1 cellular context compared by ENCODE assay signal in the genomic region with DNA sequence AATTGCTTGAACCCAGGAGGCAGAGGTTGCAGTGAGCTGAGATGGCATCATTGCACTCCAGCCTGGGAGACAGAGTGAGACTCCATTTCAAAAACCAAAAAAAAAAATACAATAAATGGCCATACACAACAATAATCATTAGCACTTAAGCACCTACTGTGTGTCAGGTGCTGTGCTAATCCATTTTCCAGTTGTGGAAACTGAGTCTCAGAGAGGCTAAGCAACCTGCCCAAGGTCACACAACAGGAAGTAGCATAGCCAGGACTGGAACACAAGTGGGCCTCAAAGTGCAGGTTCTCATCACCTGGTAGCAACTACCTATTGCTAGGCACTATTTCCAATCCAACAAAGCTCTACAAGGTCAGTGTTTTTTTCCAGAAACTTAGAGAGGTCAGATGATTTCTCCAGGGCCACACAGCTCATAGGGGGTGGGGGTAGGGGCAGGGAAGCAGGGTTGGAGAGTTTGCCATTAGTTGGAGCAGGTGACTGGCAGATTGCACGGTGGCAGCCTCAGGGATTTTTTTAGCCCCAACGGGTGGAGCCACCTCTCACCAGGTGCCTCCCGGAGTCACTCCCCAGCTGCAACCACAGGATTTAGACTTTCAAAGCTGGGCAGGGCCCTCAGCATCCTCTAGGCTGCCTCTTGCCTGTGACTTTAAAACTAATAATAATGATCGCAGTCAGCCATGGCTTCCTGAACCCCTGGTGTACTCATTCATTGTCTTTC.
TF ChIP-seq lines count a peak whose summit lies in the region.

No MANE protein-coding gene starts in this region.

TF ChIP-seq in GM12878, 131 proteins besides CTCF, POLR2A, EP300 and RAD21 (continued from another document):
- TF ChIP-seq, protein P1, sequence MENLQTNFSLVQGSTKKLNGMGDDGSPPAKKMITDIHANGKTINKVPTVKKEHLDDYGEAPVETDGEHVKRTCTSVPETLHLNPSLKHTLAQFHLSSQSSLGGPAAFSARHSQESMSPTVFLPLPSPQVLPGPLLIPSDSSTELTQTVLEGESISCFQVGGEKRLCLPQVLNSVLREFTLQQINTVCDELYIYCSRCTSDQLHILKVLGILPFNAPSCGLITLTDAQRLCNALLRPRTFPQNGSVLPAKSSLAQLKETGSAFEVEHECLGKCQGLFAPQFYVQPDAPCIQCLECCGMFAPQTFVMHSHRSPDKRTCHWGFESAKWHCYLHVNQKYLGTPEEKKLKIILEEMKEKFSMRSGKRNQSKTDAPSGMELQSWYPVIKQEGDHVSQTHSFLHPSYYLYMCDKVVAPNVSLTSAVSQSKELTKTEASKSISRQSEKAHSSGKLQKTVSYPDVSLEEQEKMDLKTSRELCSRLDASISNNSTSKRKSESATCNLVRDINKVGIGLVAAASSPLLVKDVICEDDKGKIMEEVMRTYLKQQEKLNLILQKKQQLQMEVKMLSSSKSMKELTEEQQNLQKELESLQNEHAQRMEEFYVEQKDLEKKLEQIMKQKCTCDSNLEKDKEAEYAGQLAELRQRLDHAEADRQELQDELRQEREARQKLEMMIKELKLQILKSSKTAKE (IDR thresholded peaks at IDR 0.05; ENCODE audit: low read depth, poor library complexity, severe bottlenecking), result no peak
- TF ChIP-seq RUNX3 (IDR thresholded peaks at IDR 0.05; ENCODE audit: low read length) (peak; percentile 42; the same call in 1 of the 2 replicates), CREB1 (IDR thresholded peaks at IDR 0.05; ENCODE audit: low read depth) (0 out of 2 replicates have a peak, but pooled peaks have one; percentile 6), TCF3 (IDR thresholded peaks at IDR 0.05; ENCODE audit: borderline replicate concordance, insufficient read depth, low read depth, low read length) (peak; percentile 79), TARDBP (IDR thresholded peaks at IDR 0.05; ENCODE audit: borderline replicate concordance) (no peak)
- TF ChIP-seq, protein P2, sequence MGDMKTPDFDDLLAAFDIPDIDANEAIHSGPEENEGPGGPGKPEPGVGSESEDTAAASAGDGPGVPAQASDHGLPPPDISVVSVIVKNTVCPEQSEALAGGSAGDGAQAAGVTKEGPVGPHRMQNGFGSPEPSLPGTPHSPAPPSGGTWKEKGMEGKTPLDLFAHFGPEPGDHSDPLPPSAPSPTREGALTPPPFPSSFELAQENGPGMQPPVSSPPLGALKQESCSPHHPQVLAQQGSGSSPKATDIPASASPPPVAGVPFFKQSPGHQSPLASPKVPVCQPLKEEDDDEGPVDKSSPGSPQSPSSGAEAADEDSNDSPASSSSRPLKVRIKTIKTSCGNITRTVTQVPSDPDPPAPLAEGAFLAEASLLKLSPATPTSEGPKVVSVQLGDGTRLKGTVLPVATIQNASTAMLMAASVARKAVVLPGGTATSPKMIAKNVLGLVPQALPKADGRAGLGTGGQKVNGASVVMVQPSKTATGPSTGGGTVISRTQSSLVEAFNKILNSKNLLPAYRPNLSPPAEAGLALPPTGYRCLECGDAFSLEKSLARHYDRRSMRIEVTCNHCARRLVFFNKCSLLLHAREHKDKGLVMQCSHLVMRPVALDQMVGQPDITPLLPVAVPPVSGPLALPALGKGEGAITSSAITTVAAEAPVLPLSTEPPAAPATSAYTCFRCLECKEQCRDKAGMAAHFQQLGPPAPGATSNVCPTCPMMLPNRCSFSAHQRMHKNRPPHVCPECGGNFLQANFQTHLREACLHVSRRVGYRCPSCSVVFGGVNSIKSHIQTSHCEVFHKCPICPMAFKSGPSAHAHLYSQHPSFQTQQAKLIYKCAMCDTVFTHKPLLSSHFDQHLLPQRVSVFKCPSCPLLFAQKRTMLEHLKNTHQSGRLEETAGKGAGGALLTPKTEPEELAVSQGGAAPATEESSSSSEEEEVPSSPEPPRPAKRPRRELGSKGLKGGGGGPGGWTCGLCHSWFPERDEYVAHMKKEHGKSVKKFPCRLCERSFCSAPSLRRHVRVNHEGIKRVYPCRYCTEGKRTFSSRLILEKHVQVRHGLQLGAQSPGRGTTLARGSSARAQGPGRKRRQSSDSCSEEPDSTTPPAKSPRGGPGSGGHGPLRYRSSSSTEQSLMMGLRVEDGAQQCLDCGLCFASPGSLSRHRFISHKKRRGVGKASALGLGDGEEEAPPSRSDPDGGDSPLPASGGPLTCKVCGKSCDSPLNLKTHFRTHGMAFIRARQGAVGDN (IDR thresholded peaks at IDR 0.05), result no peak
- TF ChIP-seq, protein P3, sequence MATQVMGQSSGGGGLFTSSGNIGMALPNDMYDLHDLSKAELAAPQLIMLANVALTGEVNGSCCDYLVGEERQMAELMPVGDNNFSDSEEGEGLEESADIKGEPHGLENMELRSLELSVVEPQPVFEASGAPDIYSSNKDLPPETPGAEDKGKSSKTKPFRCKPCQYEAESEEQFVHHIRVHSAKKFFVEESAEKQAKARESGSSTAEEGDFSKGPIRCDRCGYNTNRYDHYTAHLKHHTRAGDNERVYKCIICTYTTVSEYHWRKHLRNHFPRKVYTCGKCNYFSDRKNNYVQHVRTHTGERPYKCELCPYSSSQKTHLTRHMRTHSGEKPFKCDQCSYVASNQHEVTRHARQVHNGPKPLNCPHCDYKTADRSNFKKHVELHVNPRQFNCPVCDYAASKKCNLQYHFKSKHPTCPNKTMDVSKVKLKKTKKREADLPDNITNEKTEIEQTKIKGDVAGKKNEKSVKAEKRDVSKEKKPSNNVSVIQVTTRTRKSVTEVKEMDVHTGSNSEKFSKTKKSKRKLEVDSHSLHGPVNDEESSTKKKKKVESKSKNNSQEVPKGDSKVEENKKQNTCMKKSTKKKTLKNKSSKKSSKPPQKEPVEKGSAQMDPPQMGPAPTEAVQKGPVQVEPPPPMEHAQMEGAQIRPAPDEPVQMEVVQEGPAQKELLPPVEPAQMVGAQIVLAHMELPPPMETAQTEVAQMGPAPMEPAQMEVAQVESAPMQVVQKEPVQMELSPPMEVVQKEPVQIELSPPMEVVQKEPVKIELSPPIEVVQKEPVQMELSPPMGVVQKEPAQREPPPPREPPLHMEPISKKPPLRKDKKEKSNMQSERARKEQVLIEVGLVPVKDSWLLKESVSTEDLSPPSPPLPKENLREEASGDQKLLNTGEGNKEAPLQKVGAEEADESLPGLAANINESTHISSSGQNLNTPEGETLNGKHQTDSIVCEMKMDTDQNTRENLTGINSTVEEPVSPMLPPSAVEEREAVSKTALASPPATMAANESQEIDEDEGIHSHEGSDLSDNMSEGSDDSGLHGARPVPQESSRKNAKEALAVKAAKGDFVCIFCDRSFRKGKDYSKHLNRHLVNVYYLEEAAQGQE (IDR thresholded peaks at IDR 0.05; ENCODE audit: low read depth, low read length), result no peak
TF ChIP-seq in GM12878: peak in this region for 4.
